23 cellular contexts compared by ENCODE assay signal in the genomic region with DNA sequence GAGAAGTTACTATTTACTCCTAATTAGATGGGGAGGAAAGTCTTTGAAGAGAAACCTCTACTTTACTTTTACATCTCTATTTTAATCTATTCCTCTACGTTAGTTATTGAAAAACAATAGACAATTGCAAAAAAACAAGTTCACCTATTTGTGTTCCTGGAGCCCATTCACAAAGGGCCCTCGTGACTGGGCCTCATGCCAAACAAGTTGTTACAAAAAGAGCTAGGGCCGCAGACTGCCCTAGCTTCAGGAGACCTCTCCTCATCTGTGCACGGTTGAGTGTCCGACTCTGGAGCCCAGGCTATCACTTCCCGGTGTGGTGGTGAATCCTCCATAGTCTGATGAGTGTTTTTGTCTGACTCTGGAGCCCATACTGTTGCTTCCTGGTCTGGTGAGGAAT.
"Had no signal": no experiment of that assay in that cellular context is flagged by ENCODE, and none has a peak within 500 bp of the region (broad histone marks: within the 10 kb centered on the region; RNA-seq: fewer than 3 reads in every experiment).

No MANE protein-coding gene starts in this region.

- H3K4me2 ChIP-seq: neural progenitor cell, smooth muscle cell had no signal

- H3K27me3 ChIP-seq: dorsolateral prefrontal cortex, gastrocnemius medialis, neural progenitor cell, right atrium auricular region, tibial artery, upper lobe of left lung had no signal

- DNase-seq: dorsolateral prefrontal cortex; effector CD4-positive, alpha-beta T cell; foreskin fibroblast; gastrocnemius medialis; head of caudate nucleus; midbrain; naive thymus-derived CD4-positive, alpha-beta T cell; stimulated activated CD4-positive, alpha-beta T cell treated with anti-CD3 and anti-CD28 coated beads, Interleukin-12 subunit alpha, Interleukin-12 subunit beta, amount 100 ng/mL, for 4 hours; stimulated activated CD4-positive, alpha-beta T cell treated with anti-CD3 and anti-CD28 coated beads, Interleukin-1b, Interleukin-23, amount 100 ng/mL, for 48 hours; stimulated activated CD4-positive, alpha-beta T cell treated with anti-CD3 and anti-CD28 coated beads, Interleukin-4, amount 100 ng/mL, for 1 hour; stimulated activated CD8-positive, alpha-beta memory T cell treated with anti-CD3 and anti-CD28 coated beads, Interleukin-4, amount 100 ng/mL, for 48 hours; stimulated activated naive CD4-positive, alpha-beta T cell; stimulated activated naive CD8-positive, alpha-beta T cell treated with anti-CD3 and anti-CD28 coated beads, Interleukin-15, amount 100 ng/mL, for 72 hours; tibial artery; upper lobe of left lung had no signal

- H3K36me3 ChIP-seq: gastrocnemius medialis, neural progenitor cell, right atrium auricular region, tibial artery, upper lobe of left lung had no signal

- H3K9ac ChIP-seq: neural progenitor cell, parathyroid adenoma had no signal

- H2AFZ ChIP-seq: neural progenitor cell, parathyroid adenoma had no signal

- H3K9me3 ChIP-seq: gastrocnemius medialis had no signal

- ATAC-seq: esophagus mucosa; gastrocnemius medialis; naive thymus-derived CD4-positive, alpha-beta T cell; sciatic nerve; stimulated activated naive CD8-positive, alpha-beta T cell treated with anti-CD3 and anti-CD28 coated beads, Interleukin-15, amount 100 ng/mL, for 72 hours had no signal

- H3K4me1 ChIP-seq: gastrocnemius medialis, neural progenitor cell, parathyroid adenoma, right atrium auricular region, tibial artery, upper lobe of left lung had no signal

- H3K27ac ChIP-seq: epithelial cell of prostate, gastrocnemius medialis, neural progenitor cell, parathyroid adenoma, right atrium auricular region, tibial artery, upper lobe of left lung had no signal

- H3K4me3 ChIP-seq: dorsolateral prefrontal cortex, gastrocnemius medialis, lung, neural progenitor cell, right atrium auricular region, smooth muscle cell, tibial artery, upper lobe of left lung had no signal
